In genomic region chr1:117106478-117106877, GRCh38 we compare ENCODE assay signal across 28 cellular contexts. TPM values are rescaled to one million over a fixed set of nuclear protein-coding genes. Genes with fewer than 3 reads are reported as not detected.
DNase-seq lines count a peak whose midpoint lies in the region; ATAC-seq and TF ChIP-seq lines count a peak whose summit lies in the region.
"Had no signal": no experiment of that assay in that cellular context is flagged by ENCODE, and none has a peak within 500 bp of the region (broad histone marks: within the 10 kb centered on the region; RNA-seq: fewer than 3 reads in every experiment).

No MANE protein-coding gene starts in this region.

- H3K36me3 Mint-ChIP-seq in activated naive CD4-positive, alpha-beta T cell treated with anti-CD3 and anti-CD28 coated beads, Interleukin-2, amount 50 U/mL, for 72 hours = peaks cover 12 to 54% of the 10 kb centered on the region in 2 donors
- H3K36me3 Mint-ChIP-seq in activated T-helper 17 cell treated with anti-CD3 and anti-CD28 coated beads, Interleukin-2, amount 50 U/mL, for 72 hours (ENCODE audit: low read depth) = peaks cover 54% of the 10 kb centered on the region

- no peak overlapping the region for H3K27ac ChIP-seq in psoas muscle
- H3K27ac ChIP-seq: BLaER1, breast epithelium, HL-60, SJSA1, upper lobe of right lung had no signal

- H3K4me1 Mint-ChIP-seq in activated T-helper 17 cell treated with anti-CD3 and anti-CD28 coated beads, Interleukin-2, amount 50 U/mL, for 72 hours = peaks cover 32% of the 10 kb centered on the region
- H3K4me1 Mint-ChIP-seq: activated B cell treated with CpG ODN at 0.5 μM for 24 hours, nephron had no signal

- 76 to 81% (median 80%) methylated on average over 2 of the region's 2 CpGs for WGBS in psoas muscle, 3 donors

- no peaks in the 10 kb centered on the region for H3K9me3 ChIP-seq in psoas muscle
- H3K9me3 ChIP-seq: BLaER1, breast epithelium, mucosa of descending colon, upper lobe of right lung had no signal

- intact Hi-C loops in psoas muscle (cut with DNase I) = no loop called here

- H3K27me3 Mint-ChIP-seq in activated T-helper 17 cell treated with anti-CD3 and anti-CD28 coated beads, Interleukin-2, amount 50 U/mL, for 72 hours = no peaks in the 10 kb centered on the region
- H3K27me3 Mint-ChIP-seq: activated B cell treated with CpG ODN at 0.5 μM for 24 hours had no signal

- no peaks in the 10 kb centered on the region for H3K9me3 Mint-ChIP-seq in activated naive CD4-positive, alpha-beta T cell treated with anti-CD3 and anti-CD28 coated beads, Interleukin-2, amount 50 U/mL, for 72 hours
- no peaks in the 10 kb centered on the region for H3K9me3 Mint-ChIP-seq in activated T-helper 17 cell treated with anti-CD3 and anti-CD28 coated beads, Interleukin-2, amount 50 U/mL, for 72 hours
- H3K9me3 Mint-ChIP-seq: activated B cell treated with CpG ODN at 0.5 μM for 24 hours, nephron had no signal

- TF ChIP-seq CTCF in psoas muscle (IDR thresholded peaks at IDR 0.05) = no peak

- peaks cover 8 to 64% of the 10 kb centered on the region in 2 donors for H3K36me3 ChIP-seq in psoas muscle (ENCODE audit: insufficient read depth in 1 of 2, low read depth in 1 of 2)
- H3K36me3 ChIP-seq: breast epithelium had no signal

- no peak for DNase-seq in activated naive CD4-positive, alpha-beta T cell treated with anti-CD3 and anti-CD28 coated beads, Interleukin-2, amount 50 U/mL, for 72 hours (ENCODE audit: low spot score in 2 of 2)
- DNase-seq in activated naive CD4-positive, alpha-beta T cell treated with Interleukin-2 at 50 U/mL for 16 hours = no peak
- peak; percentile 50 for DNase-seq in NCI-H82 (lab: John Stamatoyannopoulos, UW)
- no peak for DNase-seq in psoas muscle
- DNase-seq in SIG-M5 treated with dmso at 0.1 percent for 504 hours (lab: John Stamatoyannopoulos, UW; ENCODE audit: unreplicated experiment) = no peak
- no peak for DNase-seq in NCI-H446 treated with DMSO at 0.1 percent for 48 hours (lab: John Stamatoyannopoulos, UW)
- DNase-seq: activated B cell treated with CpG ODN at 0.5 μM for 24 hours; activated CD8-positive, alpha-beta memory T cell treated with anti-CD3 and anti-CD28 coated beads for 24 hours; activated gamma-delta T cell treated with Interleukin-2 at 50 U/mL for 16 hours; activated T-cell treated with anti-CD3 and anti-CD28 coated beads for 4 hours; DMS 273 treated with DMSO at 0.1 percent for 48 hours; EL; hypothalamus; left cardiac atrium; mucosa of descending colon; NCI-H1417 treated with DMSO at 0.1 percent for 48 hours; NCI-H2081; NCI-H226; NCI-H69; stimulated activated naive CD4-positive, alpha-beta T cell; upper lobe of right lung had no signal

- ATAC-seq in activated naive CD4-positive, alpha-beta T cell treated with anti-CD3 and anti-CD28 coated beads, Interleukin-2, amount 50 U/mL, for 72 hours = peak; percentile 63 to 83
- ATAC-seq in activated T-helper 17 cell treated with anti-CD3 and anti-CD28 coated beads, Interleukin-2, amount 50 U/mL, for 72 hours (replicated peaks) = peak; percentile 89
- peak in 3 of 4 donors; percentile 49 to 85 (median 51) for ATAC-seq in psoas muscle
- ATAC-seq: left cardiac atrium, mucosa of descending colon, Panc1, upper lobe of right lung had no signal

- no peak overlapping the region for H3K4me3 ChIP-seq in psoas muscle
- H3K4me3 ChIP-seq: BLaER1, breast epithelium, mucosa of descending colon, SJSA1, upper lobe of right lung had no signal

- H3K4me1 ChIP-seq in psoas muscle = no peaks in the 10 kb centered on the region
- H3K4me1 ChIP-seq: BLaER1, breast epithelium, SJSA1, upper lobe of right lung had no signal

- no peaks in the 10 kb centered on the region for H3K27me3 ChIP-seq in psoas muscle (ENCODE audit: insufficient read depth in 3 of 3, low read length in 2 of 3)
- H3K27me3 ChIP-seq: BLaER1, breast epithelium, SJSA1, upper lobe of right lung had no signal

- H3K4me3 Mint-ChIP-seq in activated T-helper 17 cell treated with anti-CD3 and anti-CD28 coated beads, Interleukin-2, amount 50 U/mL, for 72 hours = peak overlapping the region; percentile 9
- H3K4me3 Mint-ChIP-seq: activated B cell treated with CpG ODN at 0.5 μM for 24 hours, nephron had no signal

- H3K27ac Mint-ChIP-seq in activated naive CD4-positive, alpha-beta T cell treated with anti-CD3 and anti-CD28 coated beads, Interleukin-2, amount 50 U/mL, for 72 hours = no peak overlapping the region
- H3K27ac Mint-ChIP-seq in activated T-helper 17 cell treated with anti-CD3 and anti-CD28 coated beads, Interleukin-2, amount 50 U/mL, for 72 hours = peak overlapping the region; percentile 29
- H3K27ac Mint-ChIP-seq: activated B cell treated with CpG ODN at 0.5 μM for 24 hours, nephron had no signal

RNA-seq across cellular contexts. Expression of gene TRIM45, which starts 15.1 kb away (rescaled TPM):
- 1 to 10 TPM in 1 of 2 donors, under 1 TPM in 1; 0.29 to 1.5 TPM for total RNA-seq in activated naive CD4-positive, alpha-beta T cell treated with anti-CD3 and anti-CD28 coated beads, Interleukin-2, amount 50 U/mL, for 72 hours
- 1 to 10 TPM in 1 of 2 donors, under 1 TPM in 1; 0.78 to 2.0 TPM for total RNA-seq in activated T-helper 17 cell treated with anti-CD3 and anti-CD28 coated beads, Interleukin-2, amount 50 U/mL, for 72 hours
- total RNA-seq in psoas muscle = 10 to 100 TPM in 3 of 4 donors, 1 to 10 TPM in 1; 7.3 to 25.4 (median 13.2) TPM
- polyA plus RNA-seq in psoas muscle = 10 to 100 TPM in 1 of 3 donors, 1 to 10 TPM in 2; 3.3 to 17.1 (median 8.4) TPM

RNA-seq across cellular contexts. Expression of gene TTF2, which starts 46.4 kb away (rescaled TPM):
- total RNA-seq in activated naive CD4-positive, alpha-beta T cell treated with anti-CD3 and anti-CD28 coated beads, Interleukin-2, amount 50 U/mL, for 72 hours = 100 to 1,000 TPM; 112 to 136 TPM
- total RNA-seq in activated T-helper 17 cell treated with anti-CD3 and anti-CD28 coated beads, Interleukin-2, amount 50 U/mL, for 72 hours = 10 to 100 TPM; 71.4 to 98.0 TPM
- 10 to 100 TPM; 14.3 to 27.7 (median 17.1) TPM for total RNA-seq in psoas muscle
- 1 to 10 TPM; 3.5 to 7.3 (median 7.2) TPM for polyA plus RNA-seq in psoas muscle
